ENCODE assay signal across 12 cellular contexts in genomic region chr18:7545734-7546133, GRCh38.
"Had no signal": no experiment of that assay in that cellular context is flagged by ENCODE, and none has a peak within 500 bp of the region (broad histone marks: within the 10 kb centered on the region; RNA-seq: fewer than 3 reads in every experiment).

No MANE protein-coding gene starts in this region.

- H3K4me3 ChIP-seq: transverse colon had no signal

- H3K27me3 ChIP-seq: transverse colon had no signal

- ATAC-seq: activated CD8-positive, alpha-beta T cell treated with anti-CD3 and anti-CD28 coated beads for 36 hours; stimulated activated naive CD8-positive, alpha-beta T cell treated with anti-CD3 and anti-CD28 coated beads, Interleukin-15, Interleukin-2, amounts not matched to agents 100 U/mL and 50 U/mL, for 24 hours; T-helper 17 cell had no signal

- H3K36me3 ChIP-seq: transverse colon had no signal

- H3K4me1 ChIP-seq: transverse colon had no signal

- DNase-seq: activated B cell treated with CpG ODN at 0.5 μM for 24 hours; activated CD4-positive, alpha-beta T cell treated with anti-CD3 and anti-CD28 coated beads for 48 hours; activated CD8-positive, alpha-beta T cell treated with anti-CD3 and anti-CD28 coated beads for 36 hours; activated effector memory CD4-positive, alpha-beta T cell treated with anti-CD3 and anti-CD28 coated beads, Interleukin-2, amount 50 U/mL, for 16 hours; activated T-cell treated with anti-CD3 and anti-CD28 coated beads, Interleukin-2, amount 50 U/mL, for 48 hours; effector memory CD4-positive, alpha-beta T cell; nephron progenitor cell; occipital lobe; stimulated activated naive CD8-positive, alpha-beta T cell treated with anti-CD3 and anti-CD28 coated beads, Interleukin-15, Interleukin-2, amounts not matched to agents 100 U/mL and 50 U/mL, for 24 hours; T-helper 17 cell; transverse colon had no signal

- H3K27ac ChIP-seq: epithelial cell of prostate, transverse colon had no signal

- H3K9me3 ChIP-seq: transverse colon had no signal
